Comparison of ENCODE assay signal across 8 cellular contexts in the genomic region with DNA sequence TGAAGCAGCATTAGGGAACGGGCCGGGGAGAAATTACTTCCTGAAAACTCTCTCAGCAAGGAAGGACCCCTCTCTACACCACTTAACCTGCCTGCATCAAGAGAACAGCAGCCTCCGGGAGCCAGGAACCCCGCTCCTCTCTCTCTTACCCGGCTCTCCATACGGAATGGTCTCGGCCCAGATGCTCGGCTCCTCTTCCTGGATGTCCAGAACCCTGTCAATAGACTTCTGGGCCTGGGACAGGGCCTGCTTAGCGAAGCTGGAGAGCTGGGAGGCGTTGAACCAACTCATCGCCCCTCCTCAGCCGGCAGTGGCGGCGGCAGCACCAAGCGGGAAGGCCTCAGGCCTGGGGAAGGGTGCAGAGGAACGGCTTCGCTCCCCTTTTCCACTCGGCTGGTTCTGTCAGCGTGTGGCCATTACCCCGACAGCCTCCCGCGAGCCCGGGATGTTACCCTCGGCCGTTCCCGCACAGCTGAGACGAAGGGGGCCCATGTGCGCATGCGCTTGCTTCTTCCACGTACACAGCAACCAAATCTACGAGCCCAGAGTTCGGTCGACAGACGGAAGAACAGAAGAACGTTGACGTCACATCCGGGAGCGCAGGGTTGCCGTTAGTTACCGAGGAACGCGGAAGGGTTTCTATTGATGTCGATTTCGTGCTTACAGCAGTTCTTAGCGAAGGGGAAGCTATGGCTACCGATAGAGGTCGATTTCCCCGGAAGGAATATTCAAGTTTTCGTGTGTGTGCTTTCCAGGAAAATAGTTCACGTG. TPM values are rescaled to one million over a fixed set of nuclear protein-coding genes. Genes with fewer than 3 reads are reported as not detected.
DNase-seq lines count a peak whose midpoint lies in the region; ATAC-seq lines count a peak whose summit lies in the region.

A gene with protein sequence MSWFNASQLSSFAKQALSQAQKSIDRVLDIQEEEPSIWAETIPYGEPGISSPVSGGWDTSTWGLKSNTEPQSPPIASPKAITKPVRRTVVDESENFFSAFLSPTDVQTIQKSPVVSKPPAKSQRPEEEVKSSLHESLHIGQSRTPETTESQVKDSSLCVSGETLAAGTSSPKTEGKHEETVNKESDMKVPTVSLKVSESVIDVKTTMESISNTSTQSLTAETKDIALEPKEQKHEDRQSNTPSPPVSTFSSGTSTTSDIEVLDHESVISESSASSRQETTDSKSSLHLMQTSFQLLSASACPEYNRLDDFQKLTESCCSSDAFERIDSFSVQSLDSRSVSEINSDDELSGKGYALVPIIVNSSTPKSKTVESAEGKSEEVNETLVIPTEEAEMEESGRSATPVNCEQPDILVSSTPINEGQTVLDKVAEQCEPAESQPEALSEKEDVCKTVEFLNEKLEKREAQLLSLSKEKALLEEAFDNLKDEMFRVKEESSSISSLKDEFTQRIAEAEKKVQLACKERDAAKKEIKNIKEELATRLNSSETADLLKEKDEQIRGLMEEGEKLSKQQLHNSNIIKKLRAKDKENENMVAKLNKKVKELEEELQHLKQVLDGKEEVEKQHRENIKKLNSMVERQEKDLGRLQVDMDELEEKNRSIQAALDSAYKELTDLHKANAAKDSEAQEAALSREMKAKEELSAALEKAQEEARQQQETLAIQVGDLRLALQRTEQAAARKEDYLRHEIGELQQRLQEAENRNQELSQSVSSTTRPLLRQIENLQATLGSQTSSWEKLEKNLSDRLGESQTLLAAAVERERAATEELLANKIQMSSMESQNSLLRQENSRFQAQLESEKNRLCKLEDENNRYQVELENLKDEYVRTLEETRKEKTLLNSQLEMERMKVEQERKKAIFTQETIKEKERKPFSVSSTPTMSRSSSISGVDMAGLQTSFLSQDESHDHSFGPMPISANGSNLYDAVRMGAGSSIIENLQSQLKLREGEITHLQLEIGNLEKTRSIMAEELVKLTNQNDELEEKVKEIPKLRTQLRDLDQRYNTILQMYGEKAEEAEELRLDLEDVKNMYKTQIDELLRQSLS (minus strand): TSS at position 538 of the 771 bp plus-strand sequence. CDS start 247 bp downstream, at position 291.

- ATAC-seq in GM18502 (IDR thresholded peaks at IDR 0.05; ENCODE audit: poor library complexity, unreplicated experiment) (peak; percentile 95), HG02938 (IDR thresholded peaks at IDR 0.05; ENCODE audit: unreplicated experiment) (peak; percentile 97)

- peak within 1 kb of the TSS; percentile 87 for H3K4me3 ChIP-seq in skeletal muscle cell (ENCODE audit: low read depth, low read length)

- DNase-seq in SK-MEL-5 (ENCODE audit: low read depth, low spot score) (peak; percentile 99), astrocyte of the hippocampus (ENCODE audit: low read depth, low spot score) (peak; percentile 99), iPS DF 19.7 (ENCODE audit: low read depth, low spot score) (peak; percentile 98), skeletal muscle cell (ENCODE audit: low read depth) (peak; percentile 97), DMS 273 (lab: John Stamatoyannopoulos, UW; ENCODE audit: unreplicated experiment) (no peak)
- DNase-seq in NK-92 treated with Interleukin-12 subunit alpha and Interleukin-12 subunit beta, amount 100 ng/mL, for 24 hours (lab: John Stamatoyannopoulos, UW) = no peak

- in situ Hi-C loops in SK-MEL-5 (cut with HindIII; ENCODE audit: low pct_unique_long_range_greater_than_20kb, low sequenced_read_pairs) = no loop called here

RNA-seq across cellular contexts. Expression of the gene that starts here (rescaled TPM):
- total RNA-seq in SK-MEL-5 (2014; rRNA removed; shearing (Covaris generic)) = 14.8 and 35.6 TPM in 2 replicates
- 10.6 and 15.8 TPM in 2 replicates for polyA plus RNA-seq in SK-MEL-5 (2015; cell fraction: cytosol; rRNA removed)
- 15.5 and 16.0 TPM in 2 replicates for polyA plus RNA-seq in SK-MEL-5 (2015; cell fraction: nucleus; rRNA removed)

Comparison
In these comparisons a context has a peak if more than half of its experiments do, and no peak if none do; other contexts are left out.
1. DNase-seq: peak in SK-MEL-5 (single experiment), astrocyte of the hippocampus (single experiment), iPS DF 19.7 (single experiment) and skeletal muscle cell (single experiment); none in DMS 273 (single experiment) and NK-92 treated with Interleukin-12 subunit alpha and Interleukin-12 subunit beta, amount 100 ng/mL, for 24 hours (single experiment).